ENCODE assay signal across 8 cellular contexts in the genomic region with DNA sequence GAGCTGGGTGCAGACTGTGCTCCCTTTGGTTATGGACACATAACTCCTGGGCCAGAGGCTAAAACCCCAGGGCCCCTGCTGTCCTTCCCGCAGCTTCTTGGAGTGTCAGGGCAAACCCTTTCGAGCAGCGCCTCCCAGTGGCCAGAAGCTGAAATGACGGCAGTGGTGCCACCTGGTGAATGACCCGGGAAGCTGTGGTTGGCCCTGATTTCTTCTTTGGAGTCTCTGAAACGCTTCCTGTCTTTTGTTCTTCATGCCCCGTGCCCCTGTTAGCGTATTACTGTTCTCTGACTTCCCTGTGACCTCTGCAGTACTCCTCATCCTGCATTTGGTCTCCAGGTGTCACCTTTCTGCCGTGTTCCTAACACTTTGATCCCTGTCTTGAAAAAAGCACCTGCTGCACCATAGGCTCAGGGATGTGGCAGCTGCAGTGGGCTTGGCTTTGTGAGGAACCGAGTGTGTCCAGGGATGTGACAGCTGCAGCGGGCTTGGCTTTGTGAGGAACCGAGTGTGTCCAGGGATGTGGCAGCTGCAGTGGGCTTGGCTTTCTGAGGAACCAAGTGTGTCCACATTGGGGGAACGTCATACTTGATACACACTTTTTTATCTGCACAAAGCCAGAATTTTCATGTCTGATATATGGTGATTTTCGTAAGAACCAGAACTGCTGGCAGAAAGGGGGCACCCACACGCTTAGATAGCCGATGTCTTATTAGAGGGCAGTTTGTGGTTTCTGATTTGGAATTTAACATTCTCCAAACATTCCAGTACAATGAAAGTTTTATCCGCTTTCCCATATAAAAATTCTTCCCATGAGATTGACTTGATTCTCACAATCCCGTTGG.
DNase-seq lines count a peak whose midpoint lies in the region; ATAC-seq, FAIRE-seq and TF ChIP-seq lines count a peak whose summit lies in the region.
"Not testable (repeated sequence)": the region's sequence is repeated elsewhere in the genome, so short reads cannot be mapped to it uniquely, and the experiment has no call there.

No MANE protein-coding gene starts in this region.

- not testable (repeated sequence) for H3K4me1 ChIP-seq in astrocyte (ENCODE audit: insufficient read depth, low read length)

- H3K27ac ChIP-seq in AG04450 (ENCODE audit: low read depth, low read length); astrocyte (ENCODE audit: low read depth, low read length): not testable (repeated sequence)

- DNase-seq in AG04450 (ENCODE audit: low read depth, low spot score); GM20000 (ENCODE audit: low spot score); astrocyte (ENCODE audit: low read depth); fibroblast of pulmonary artery (ENCODE audit: low read depth): not testable (repeated sequence)
- DNase-seq in NCI-H2196 (lab: John Stamatoyannopoulos, UW; ENCODE audit: unreplicated experiment) (peak; percentile 6), WTC11 (ENCODE audit: low spot score) (peak; percentile 84), mucosa of gallbladder (ENCODE audit: low spot score) (peak; percentile 27)
- peak; percentile 20 for DNase-seq in stimulated activated CD4-positive, alpha-beta T cell treated with anti-CD3 and anti-CD28 coated beads, Interleukin-4, amount 100 ng/mL, for 1 hour

- peak; percentile 59; the same call in 1 of the 2 replicates for ATAC-seq in WTC11

- TF ChIP-seq CTCF in AG04450 (IDR thresholded peaks at IDR 0.05; ENCODE audit: low read depth, low read length) (peak; percentile 63), GM20000 (IDR thresholded peaks at IDR 0.05; ENCODE audit: extremely low read depth, missing control alignments) (peak; percentile 57), WTC11 (IDR thresholded peaks at IDR 0.05) (peak; percentile 77), astrocyte (IDR thresholded peaks at IDR 0.05; ENCODE audit: insufficient read depth, low read depth, low read length) (peak; percentile 50), fibroblast of pulmonary artery (IDR thresholded peaks at IDR 0.05; ENCODE audit: low read length, missing control alignments) (peak; percentile 43)

- not testable (repeated sequence) for H3K4me3 Mint-ChIP-seq in WTC11; astrocyte (ENCODE audit: unreplicated experiment)

- not testable (repeated sequence) for H3K36me3 ChIP-seq in astrocyte (ENCODE audit: insufficient read depth, low read length)

- H3K36me3 Mint-ChIP-seq in WTC11; astrocyte (ENCODE audit: low read depth, unreplicated experiment): not testable (repeated sequence)

- not testable (repeated sequence) for H3K27me3 Mint-ChIP-seq in WTC11 (ENCODE audit: low read depth); astrocyte (ENCODE audit: low read depth, unreplicated experiment)

- H3K4me1 Mint-ChIP-seq in WTC11 = peaks cover 17% of the 10 kb centered on the region
- H3K4me1 Mint-ChIP-seq in astrocyte (ENCODE audit: low read depth, unreplicated experiment) = not testable (repeated sequence)

- H3K27ac Mint-ChIP-seq in WTC11; astrocyte (ENCODE audit: unreplicated experiment): not testable (repeated sequence)

- POLR2A ChIA-PET in AG04450 (lab: Yijun Ruan, JAX); WTC11 (lab: Charles Lee): not testable (repeated sequence)

- H3K4me3 ChIP-seq in AG04450 (ENCODE audit: low read depth, low read length); astrocyte (ENCODE audit: insufficient read depth, low read depth, low read length); fibroblast of pulmonary artery (replicated peaks; ENCODE audit: low read depth, low read length): not testable (repeated sequence)

- H2AFZ ChIP-seq in astrocyte (ENCODE audit: low read depth, low read length) = not testable (repeated sequence)

- H3K4me2 ChIP-seq in astrocyte (ENCODE audit: low read length) = not testable (repeated sequence)

- CTCF ChIA-PET in AG04450 (lab: Charles Lee) (interaction anchor here (0.8 to 3.0 kb wide), 4 partner anchors 129 to 230 kb away, joined by 3 to 21 read pairs (median 8); no protein-coding TSS in a partner anchor), WTC11 (lab: Charles Lee) (interaction anchor here (0.6 to 1.4 kb wide), 11 partner anchors 18 to 379 kb away, joined by 3 to 10 read pairs (median 4); no protein-coding TSS in a partner anchor)

- not testable (repeated sequence) for H4K20me1 ChIP-seq in astrocyte (ENCODE audit: insufficient read depth, low read length)

- not testable (repeated sequence) for H3K9me3 ChIP-seq in AG04450 (ENCODE audit: control insufficient read depth, insufficient read depth, low read length); astrocyte (ENCODE audit: insufficient read depth, low read depth, low read length)

- not testable (repeated sequence) for H3K9me3 Mint-ChIP-seq in WTC11; astrocyte (ENCODE audit: unreplicated experiment)

- not testable (repeated sequence) for H3K27me3 ChIP-seq in AG04450 (ENCODE audit: control insufficient read depth, insufficient read depth, low read length); astrocyte (ENCODE audit: insufficient read depth, low read length)

- not testable (repeated sequence) for H3K9ac ChIP-seq in astrocyte (ENCODE audit: low read length)

- H3K79me2 ChIP-seq in astrocyte (ENCODE audit: insufficient read depth, low read length) = not testable (repeated sequence)

- not testable (repeated sequence) for FAIRE-seq in astrocyte (lab: Jason Lieb, UNC)

TF ChIP-seq in WTC11, 78 proteins besides CTCF, POLR2A, EP300 and RAD21:
- 0 out of 2 replicates have a peak, but pooled peaks have one; percentile 7 for TF ChIP-seq ZNF281 (CRISPR knock-in tag; IDR thresholded peaks at IDR 0.05)
